In genomic region chr11:36684840-36685800, GRCh38 we compare ENCODE assay signal across 1 cellular context.
TF ChIP-seq lines count a peak whose summit lies in the region.

No MANE protein-coding gene starts in this region.

TF ChIP-seq in GM12878, 131 proteins besides CTCF, POLR2A, EP300 and RAD21 (continued from another document):
- TF ChIP-seq CBX3 (IDR thresholded peaks at IDR 0.05; ENCODE audit: borderline replicate concordance, low read depth) (no peak), MLLT1 (IDR thresholded peaks at IDR 0.05) (no peak), TCF7 (IDR thresholded peaks at IDR 0.05; ENCODE audit: borderline replicate concordance) (peak; percentile 68; the same call in 1 of the 2 replicates), SREBF1 (IDR thresholded peaks at IDR 0.05; ENCODE audit: low read length) (no peak), ZNF592 (IDR thresholded peaks at IDR 0.05) (no peak), ZNF207 (IDR thresholded peaks at IDR 0.05; ENCODE audit: borderline replicate concordance) (no peak), MXI1 (IDR thresholded peaks at IDR 0.05; ENCODE audit: low read depth, low read length) (no peak), NR2C1 (IDR thresholded peaks at IDR 0.05) (no peak), RUNX3 (IDR thresholded peaks at IDR 0.05; ENCODE audit: low read length) (peak; percentile 91), KAT2A (conservative IDR thresholded peaks at IDR 0.05; ENCODE audit: control insufficient read depth, low read depth, low read length) (no peak), SP1 (IDR thresholded peaks at IDR 0.05; ENCODE audit: low read depth, low read length) (no peak), ELK1 (IDR thresholded peaks at IDR 0.05; ENCODE audit: low read depth, low read length) (no peak), BCL11A (IDR thresholded peaks at IDR 0.05; ENCODE audit: low read depth, low read length) (no peak), JUNB (IDR thresholded peaks at IDR 0.05) (no peak), CBFB (IDR thresholded peaks at IDR 0.05; ENCODE audit: low read depth) (peak; percentile 30; the same call in 1 of the 2 replicates), ETV6 (conservative IDR thresholded peaks at IDR 0.05 in 1 of 2, IDR thresholded peaks at IDR 0.05 in 1 of 2; ENCODE audit: borderline replicate concordance in 1 of 2, low read depth in 1 of 2) (no peak), PAX5 (IDR thresholded peaks at IDR 0.05; ENCODE audit: borderline replicate concordance, low read depth, low read length) (peak; percentile 24; the same call in 1 of the 2 replicates), EGR1 (IDR thresholded peaks at IDR 0.05; ENCODE audit: borderline replicate concordance in 1 of 2, low read depth in 2 of 2, low read length in 2 of 2) (peak in 1 of 2 experiments; percentile 30; a peak in 1 of 3 replicates), CHD2 (IDR thresholded peaks at IDR 0.05; ENCODE audit: borderline replicate concordance, low read depth, low read length) (no peak), RB1 (IDR thresholded peaks at IDR 0.05; ENCODE audit: borderline replicate concordance) (no peak), NR2F1 (conservative IDR thresholded peaks at IDR 0.05) (no peak), PML (IDR thresholded peaks at IDR 0.05; ENCODE audit: low read length) (no peak), CEBPZ (IDR thresholded peaks at IDR 0.05; ENCODE audit: low read depth, low read length) (no peak), CREB1 (IDR thresholded peaks at IDR 0.05; ENCODE audit: low read depth) (no peak), SKIL (IDR thresholded peaks at IDR 0.05; ENCODE audit: low read depth, poor library complexity, severe bottlenecking) (no peak), SRF (IDR thresholded peaks at IDR 0.05; ENCODE audit: low read depth in 2 of 2, low read length in 2 of 2) (no peak), ASH2L (IDR thresholded peaks at IDR 0.05; ENCODE audit: borderline replicate concordance, low read depth) (no peak), TCF12 (IDR thresholded peaks at IDR 0.05; ENCODE audit: low read depth, low read length) (peak; percentile 57; the same call in 1 of the 2 replicates)
TF ChIP-seq in GM12878: peak in this region for 6.
